11 cellular contexts compared by ENCODE assay signal in genomic region chr6:17417817-17418216, GRCh38. TPM values are rescaled to one million over a fixed set of nuclear protein-coding genes. Genes with fewer than 3 reads are reported as not detected.
DNase-seq lines count a peak whose midpoint lies in the region; ATAC-seq and TF ChIP-seq lines count a peak whose summit lies in the region.
"Had no signal": no experiment of that assay in that cellular context is flagged by ENCODE, and none has a peak within 500 bp of the region (broad histone marks: within the 10 kb centered on the region; RNA-seq: fewer than 3 reads in every experiment).

No MANE protein-coding gene starts in this region.

- no peaks in the 10 kb centered on the region for H4K20me1 ChIP-seq in PC-3 (ENCODE audit: low read length)

- POLR2A ChIA-PET in PC-3 (lab: Charles Lee; ENCODE audit: unreplicated experiment) = interaction anchor here (0.6 kb wide), 1 partner anchor 146 kb away, joined by 6 read pairs; no protein-coding TSS in a partner anchor

- H3K27ac ChIP-seq in PC-3 (ENCODE audit: low read length) (peak overlapping the region; percentile 83), prostate gland (no peak overlapping the region)

- no peaks in the 10 kb centered on the region for H3K27me3 Mint-ChIP-seq in neural crest cell (ENCODE audit: low read depth)
- H3K27me3 Mint-ChIP-seq: activated B cell treated with CpG ODN at 0.5 μM for 24 hours had no signal

- H3K27me3 ChIP-seq in PC-3 (ENCODE audit: low read length) = no peaks in the 10 kb centered on the region
- no peaks in the 10 kb centered on the region for H3K27me3 ChIP-seq in prostate gland (replicated peaks; ENCODE audit: insufficient read depth)

- H3K4me1 ChIP-seq in PC-3 (ENCODE audit: insufficient read depth, low read length) (peaks cover 45% of the 10 kb centered on the region), prostate gland (replicated peaks) (no peaks in the 10 kb centered on the region)

- peaks cover 71% of the 10 kb centered on the region for H3K79me2 ChIP-seq in PC-3 (ENCODE audit: low read length)

- peak overlapping the region; percentile 40 for H3K9ac ChIP-seq in PC-3 (ENCODE audit: low read length)

- DNase-seq in AG20443 (ENCODE audit: low spot score) = peak; percentile 88
- peak; percentile 95 for DNase-seq in PC-3
- peak; percentile 66 for DNase-seq in epithelial cell of proximal tubule (ENCODE audit: low read depth)
- DNase-seq in neural crest cell (ENCODE audit: low read depth, low spot score) = no peak
- no peak for DNase-seq in prostate gland (ENCODE audit: low spot score)
- DNase-seq in cortex of kidney (lab: John Stamatoyannopoulos, UW) = no peak
- DNase-seq in globus pallidus (ENCODE audit: low spot score) = no peak
- DNase-seq: activated B cell treated with CpG ODN at 0.5 μM for 24 hours; effector memory CD8-positive, alpha-beta T cell; NCI-H1048 had no signal

- WGBS in prostate gland = 60% methylated on average over 4 of the region's 4 CpGs

- BruUV-seq in PC-3 (replicated peaks; lab: Mats Ljungman, UMichigan) = no TSS peak

- no peak overlapping the region for H3K4me3 Mint-ChIP-seq in neural crest cell
- H3K4me3 Mint-ChIP-seq: activated B cell treated with CpG ODN at 0.5 μM for 24 hours; effector memory CD8-positive, alpha-beta T cell had no signal

- H3F3A ChIP-seq in PC-3 (ENCODE audit: low read length, unreplicated experiment) = no peaks in the 10 kb centered on the region

- TF ChIP-seq POLR2A in prostate gland (IDR thresholded peaks at IDR 0.05) = no peak

- peak overlapping the region; percentile 3 for H3K27ac Mint-ChIP-seq in neural crest cell (ENCODE audit: unreplicated experiment)
- H3K27ac Mint-ChIP-seq: activated B cell treated with CpG ODN at 0.5 μM for 24 hours; effector memory CD8-positive, alpha-beta T cell had no signal

- no peak for TF ChIP-seq CTCF in PC-3 (conservative IDR thresholded peaks at IDR 0.05; ENCODE audit: low read depth, low read length)
- no peak for TF ChIP-seq CTCF in epithelial cell of proximal tubule (conservative IDR thresholded peaks at IDR 0.05; ENCODE audit: low read depth, low read length)
- no peak for TF ChIP-seq CTCF in neural crest cell (conservative IDR thresholded peaks at IDR 0.05)
- TF ChIP-seq CTCF in prostate gland (IDR thresholded peaks at IDR 0.05) = no peak

- H3K36me3 ChIP-seq in PC-3 (ENCODE audit: low read depth, low read length) (peaks cover under 1% of the 10 kb centered on the region; the same call in 1 of the 2 replicates), prostate gland (no peaks in the 10 kb centered on the region)

- H3K9me2 ChIP-seq in PC-3 (replicated peaks; ENCODE audit: low read length) = no peaks in the 10 kb centered on the region

- peak; percentile 74 for ATAC-seq in PC-3
- no peak for ATAC-seq in HG03159 (IDR thresholded peaks at IDR 0.05; ENCODE audit: unreplicated experiment)
- ATAC-seq: effector memory CD8-positive, alpha-beta T cell had no signal

- CTCF ChIA-PET in PC-3 (lab: Charles Lee) = no interaction called here

- H3K9me3 ChIP-seq in PC-3 (ENCODE audit: low read length) = no peaks in the 10 kb centered on the region
- H3K9me3 ChIP-seq in prostate gland = no peaks in the 10 kb centered on the region

- H3K4me3 ChIP-seq in PC-3 (ENCODE audit: low read length) (peak overlapping the region; percentile 41), epithelial cell of proximal tubule (ENCODE audit: low read depth, low read length) (no peak overlapping the region), prostate gland (no peak overlapping the region)

- H3K9me3 Mint-ChIP-seq in neural crest cell = no peaks in the 10 kb centered on the region
- H3K9me3 Mint-ChIP-seq: activated B cell treated with CpG ODN at 0.5 μM for 24 hours; effector memory CD8-positive, alpha-beta T cell had no signal

- H3K4me2 ChIP-seq in PC-3 (ENCODE audit: low read length) = peak overlapping the region; percentile 78

- H3K36me3 Mint-ChIP-seq in neural crest cell (ENCODE audit: low read depth) = no peaks in the 10 kb centered on the region

- peak overlapping the region; percentile 52 for H2AFZ ChIP-seq in PC-3 (ENCODE audit: low read length)

- peaks cover 14% of the 10 kb centered on the region for H3K4me1 Mint-ChIP-seq in neural crest cell
- H3K4me1 Mint-ChIP-seq: activated B cell treated with CpG ODN at 0.5 μM for 24 hours had no signal

- intact Hi-C loops in PC-3 (cut with micrococcal nuclease) = loop anchor here (1.0 kb wide), 1 partner anchor 161 kb away; no protein-coding TSS in a partner anchor
- intact Hi-C loops in prostate gland (cut with DNase I) = no loop called here

RNA-seq across cellular contexts. Expression of gene CAP2, which starts 24.4 kb away (rescaled TPM):
- total RNA-seq in PC-3 (2014; rRNA removed) (8.2 and 11.6 TPM in 2 replicates), epithelial cell of proximal tubule (5.5 and 12.7 TPM in 2 replicates), neural crest cell (21.8 and 24.3 TPM in 2 replicates), prostate gland (1 to 10 TPM; 8.7 to 10.0 TPM)
- total RNA-seq: activated B cell treated with CpG ODN at 0.5 μM for 24 hours had no signal

Comparison
In these comparisons a context has a peak if more than half of its experiments do, and no peak if none do; other contexts are left out.
1. DNase-seq: peak in AG20443 (single experiment), PC-3 (single experiment) and epithelial cell of proximal tubule (single experiment); none in neural crest cell (single experiment), prostate gland (single experiment), cortex of kidney (single experiment) and globus pallidus (single experiment).